In genomic region chr14:24430682-24431568, GRCh38 we compare ENCODE assay signal across 8 cellular contexts. TPM values are rescaled to one million over a fixed set of nuclear protein-coding genes. Genes with fewer than 3 reads are reported as not detected.
DNase-seq lines count a peak whose midpoint lies in the region; ATAC-seq, FAIRE-seq and TF ChIP-seq lines count a peak whose summit lies in the region.

No MANE protein-coding gene starts in this region.

- H4K20me1 ChIP-seq in DND-41 (ENCODE audit: insufficient read depth, low read length): peaks cover 27% of the 10 kb centered on the region

- H3K9me3 Mint-ChIP-seq in HFFc6: no peaks in the 10 kb centered on the region

- H3K9me3 ChIP-seq in DND-41 (ENCODE audit: insufficient read depth, low read length, severe bottlenecking): no peaks in the 10 kb centered on the region
- no peaks in the 10 kb centered on the region for H3K9me3 ChIP-seq in T-helper 17 cell (ENCODE audit: control insufficient read depth, low read length, poor library complexity, severe bottlenecking)
- H3K9me3 ChIP-seq in liver (ENCODE audit: control insufficient read depth in 4 of 4, low read length in 3 of 4): no peaks in the 10 kb centered on the region

- H3K27me3 Mint-ChIP-seq in HFFc6 (ENCODE audit: insufficient read depth): peaks cover 2% of the 10 kb centered on the region
- H3K27me3 Mint-ChIP-seq in T-helper 17 cell: no peaks in the 10 kb centered on the region

- ATAC-seq in DND-41 (ENCODE audit: insufficient read depth, low read depth) (no peak), T-helper 17 cell (peak; percentile 63)

- no peaks in the 10 kb centered on the region for H3K27me3 ChIP-seq in DND-41 (ENCODE audit: insufficient read depth, low read length, poor library complexity)
- no peaks in the 10 kb centered on the region for H3K27me3 ChIP-seq in bronchial epithelial cell (ENCODE audit: control insufficient read depth, insufficient read depth, low read length)
- H3K27me3 ChIP-seq in liver (ENCODE audit: control insufficient read depth in 4 of 4, insufficient read depth in 4 of 4, low read length in 3 of 4): no peaks in the 10 kb centered on the region

- DNase-seq in DND-41 (no peak), HFFc6 (peak; percentile 37), T-helper 17 cell (peak; percentile 42 to 59 (median 55)), bronchial epithelial cell (ENCODE audit: low read depth) (no peak), foreskin melanocyte (no peak), OCI-M2 (lab: John Stamatoyannopoulos, UW; ENCODE audit: unreplicated experiment) (no peak)
- DNase-seq in stimulated activated CD8-positive, alpha-beta memory T cell treated with anti-CD3 and anti-CD28 coated beads, Interleukin-4, amount 100 ng/mL, for 24 hours (ENCODE audit: low read depth): peak; percentile 27

- peak overlapping the region; percentile 93 to 96; a peak in 3 of 4 replicates for H3K4me3 ChIP-seq in DND-41 (ENCODE audit: low read depth in 1 of 2, low read length in 2 of 2)
- H3K4me3 ChIP-seq in bronchial epithelial cell (ENCODE audit: low read depth, low read length): peak overlapping the region; percentile 78
- H3K4me3 ChIP-seq in liver (ENCODE audit: low read depth in 1 of 3, low read length in 3 of 3): peak overlapping the region; percentile 77 to 85 (median 81)

- H3K36me3 ChIP-seq in DND-41 (ENCODE audit: insufficient read depth, low read length) (peaks cover 46% of the 10 kb centered on the region), bronchial epithelial cell (ENCODE audit: control insufficient read depth, insufficient read depth, low read length) (peaks cover 20% of the 10 kb centered on the region), liver (ENCODE audit: control insufficient read depth in 4 of 4, insufficient read depth in 3 of 4, low read depth in 1 of 4, low read length in 3 of 4) (peaks cover 7 to 21% (median 16%) of the 10 kb centered on the region in 4 donors)

- no peak for TF ChIP-seq RAD21 in liver (IDR thresholded peaks at IDR 0.05)

- H3K27ac Mint-ChIP-seq in HFFc6 (peak overlapping the region; percentile 95), T-helper 17 cell (peak overlapping the region; percentile 96)

- no peak overlapping the region for H2AFZ ChIP-seq in DND-41 (ENCODE audit: low read depth, low read length)

- H3K27ac ChIP-seq in DND-41 (ENCODE audit: low read length) (peak overlapping the region; percentile 90), liver (ENCODE audit: low read depth in 1 of 2, low read length in 2 of 2) (peak overlapping the region; percentile 90 to 91)

- peaks cover 46% of the 10 kb centered on the region for H3K4me1 Mint-ChIP-seq in HFFc6 (ENCODE audit: low read depth)
- H3K4me1 Mint-ChIP-seq in T-helper 17 cell: peaks cover 41% of the 10 kb centered on the region

- peak overlapping the region; percentile 80 for H3K4me3 Mint-ChIP-seq in HFFc6
- H3K4me3 Mint-ChIP-seq in T-helper 17 cell: peak overlapping the region; percentile 93

- peak overlapping the region; percentile 97 for H3K4me2 ChIP-seq in DND-41 (ENCODE audit: insufficient read depth, low read length)

- H3K4me1 ChIP-seq in DND-41 (ENCODE audit: insufficient read depth, low read length) (peaks cover 36% of the 10 kb centered on the region), liver (ENCODE audit: control insufficient read depth in 4 of 4, insufficient read depth in 4 of 4, low read length in 3 of 4) (peaks cover 14 to 66% (median 54%) of the 10 kb centered on the region in 4 donors)

- 16% methylated on average over 19 of the region's 19 CpGs for WGBS in liver

- H3K36me3 Mint-ChIP-seq in HFFc6 (ENCODE audit: low read depth): peaks cover 8% of the 10 kb centered on the region
- peaks cover 3% of the 10 kb centered on the region for H3K36me3 Mint-ChIP-seq in T-helper 17 cell (ENCODE audit: low read depth)

- TF ChIP-seq CTCF in DND-41 (IDR thresholded peaks at IDR 0.05; ENCODE audit: borderline replicate concordance, extremely low read depth, low read length, poor library complexity, severe bottlenecking): no peak
- TF ChIP-seq CTCF in HFFc6 (IDR thresholded peaks at IDR 0.05): peak; percentile 31; the same call in 1 of the 2 replicates
- no peak for TF ChIP-seq CTCF in bronchial epithelial cell (IDR thresholded peaks at IDR 0.05; ENCODE audit: insufficient read depth, low read length, severe bottlenecking)
- TF ChIP-seq CTCF in liver (IDR thresholded peaks at IDR 0.05; ENCODE audit: low read depth, low read length, missing input control): no peak

- peak overlapping the region; percentile 94 for H3K9ac ChIP-seq in DND-41 (ENCODE audit: low read depth, low read length)
- peak overlapping the region; percentile 89 to 91 for H3K9ac ChIP-seq in liver (ENCODE audit: low read depth in 1 of 2, low read length in 2 of 2)

- no peak for FAIRE-seq in bronchial epithelial cell (lab: Jason Lieb, UNC)

- peaks cover 28% of the 10 kb centered on the region for H3K79me2 ChIP-seq in DND-41 (ENCODE audit: insufficient read depth, low read length)

TF ChIP-seq in liver, 16 proteins besides CTCF, POLR2A, EP300 and RAD21 (continues in another document):
- TF ChIP-seq FOXA1 (IDR thresholded peaks at IDR 0.05) (no peak), GABPA (IDR thresholded peaks at IDR 0.05 in 1 of 2, conservative IDR thresholded peaks at IDR 0.05 in 1 of 2) (no peak), HNF4G (IDR thresholded peaks at IDR 0.05) (no peak), FOXA2 (IDR thresholded peaks at IDR 0.05) (no peak), HNF4A (conservative IDR thresholded peaks at IDR 0.05) (no peak), ZBTB33 (IDR thresholded peaks at IDR 0.05) (no peak), MAX (IDR thresholded peaks at IDR 0.05) (no peak), SP1 (IDR thresholded peaks at IDR 0.05) (no peak), EGR1 (IDR thresholded peaks at IDR 0.05; ENCODE audit: low read depth in 2 of 2) (no peak), RXRA (IDR thresholded peaks at IDR 0.05) (no peak), TAF1 (conservative IDR thresholded peaks at IDR 0.05) (no peak), ATF3 (IDR thresholded peaks at IDR 0.05) (no peak), NR2F2 (IDR thresholded peaks at IDR 0.05) (no peak)

RNA-seq across cellular contexts. Expression of gene KHNYN, which starts 1.2 kb away (rescaled TPM):
- total RNA-seq in HFFc6 (2021; fragmentation: NEBNext Ultra II Directional; extraction: Animal tissue kit (Norgen Biotek cat#: 25700)): 10 to 100 TPM; 25.4 to 29.2 (median 28.0) TPM
- 100 to 1,000 TPM; 118 to 128 TPM for total RNA-seq in T-helper 17 cell
- 128 and 167 TPM in 2 replicates for total RNA-seq in bronchial epithelial cell
- 10 to 100 TPM; 38.2 to 40.3 TPM for total RNA-seq in liver
- 10 to 100 TPM in 1 of 2 donors, 1 to 10 TPM in 1; 3.0 to 11.1 TPM for polyA plus RNA-seq in liver

RNA-seq across cellular contexts. Expression of gene CBLN3, which starts 1.5 kb away (rescaled TPM):
- 1 to 10 TPM; 3.3 to 5.0 (median 3.9) TPM for total RNA-seq in HFFc6 (2021; fragmentation: NEBNext Ultra II Directional; extraction: Animal tissue kit (Norgen Biotek cat#: 25700))
- 1 to 10 TPM; 4.2 to 6.0 TPM for total RNA-seq in T-helper 17 cell
- total RNA-seq in bronchial epithelial cell: 0.38 and 0.53 TPM in 2 replicates
- total RNA-seq in liver: under 1 TPM; 0.59 to 0.79 TPM
- under 1 TPM; 0.07 to 0.33 TPM for polyA plus RNA-seq in liver

RNA-seq across cellular contexts. Expression of gene SDR39U1, which starts 11.7 kb away (rescaled TPM):
- 10 to 100 TPM; 29.6 to 35.7 (median 31.6) TPM for total RNA-seq in HFFc6 (2021; fragmentation: NEBNext Ultra II Directional; extraction: Animal tissue kit (Norgen Biotek cat#: 25700))
- total RNA-seq in T-helper 17 cell (10 to 100 TPM; 64.3 to 82.6 TPM), bronchial epithelial cell (6.5 and 8.2 TPM in 2 replicates), liver (10 to 100 TPM; 10.8 to 17.0 TPM)
- 10 to 100 TPM; 34.9 to 50.4 TPM for polyA plus RNA-seq in liver

RNA-seq across cellular contexts. Expression of gene NYNRIN, which starts 32.1 kb away (rescaled TPM):
- 1 to 10 TPM; 3.9 to 6.3 (median 4.1) TPM for total RNA-seq in HFFc6 (2021; fragmentation: NEBNext Ultra II Directional; extraction: Animal tissue kit (Norgen Biotek cat#: 25700))
- total RNA-seq in T-helper 17 cell (under 1 TPM in 1 of 2 donors, not detected in 1; 0.22 TPM), bronchial epithelial cell (2.0 and 2.6 TPM in 2 replicates), liver (10 to 100 TPM in 1 of 2 donors, 1 to 10 TPM in 1; 2.5 to 11.0 TPM)
- polyA plus RNA-seq in liver: under 1 TPM; 0.89 to 0.99 TPM

Comparison
In these comparisons a context has a peak if more than half of its experiments do, and no peak if none do; other contexts are left out.
1. DNase-seq: peak in HFFc6 (single experiment), T-helper 17 cell (3 of 3) and stimulated activated CD8-positive, alpha-beta memory T cell treated with anti-CD3 and anti-CD28 coated beads, Interleukin-4, amount 100 ng/mL, for 24 hours (single experiment); none in DND-41 (single experiment), bronchial epithelial cell (single experiment), foreskin melanocyte (single experiment) and OCI-M2 (single experiment).
2. Peak in every context shown above with its lines, with median percentiles within 50 percentile points of each other: H3K4me3 ChIP-seq.